In genomic region chr16:23186171-23186570, GRCh38 we compare ENCODE assay signal across 18 cellular contexts. TPM values are rescaled to one million over a fixed set of nuclear protein-coding genes. Genes with fewer than 3 reads are reported as not detected.
A peak's percentile ranks its signal among the peaks of the same experiment; 100 is the strongest.
DNase-seq lines count a peak whose midpoint lies in the region; ATAC-seq, FAIRE-seq and TF ChIP-seq lines count a peak whose summit lies in the region.
"Had no signal": no experiment of that assay in that cellular context is flagged by ENCODE, and none has a peak within 500 bp of the region (broad histone marks: within the 10 kb centered on the region; RNA-seq: fewer than 3 reads in every experiment).

No MANE protein-coding gene starts in this region.

- H2BK120ac ChIP-seq in H1 (replicated peaks; ENCODE audit: low read depth, low read length), result no peak overlapping the region
- H2BK120ac ChIP-seq in mesendoderm (ENCODE audit: low read depth, low read length), result no peak overlapping the region

- 90% methylated on average over 23 of the region's 24 CpGs; no CpG with 5 or more reads in 1 of the 2 experiments for whole genome bisulfite sequencing in H1 (ENCODE audit: extremely low coverage in 1 of 2, insufficient coverage in 1 of 2, insufficient read length in 1 of 2, insufficient replicate concordance in 2 of 2, low coverage in 1 of 2, low lambda C conversion rate in 2 of 2, missing lambda C conversion rate in 1 of 2), 2 experiments
- WGBS in mesendoderm (ENCODE audit: extremely low coverage, insufficient coverage, low lambda C conversion rate), result no CpG with 5 or more reads among the region's 24 CpGs

- H3K23me2 ChIP-seq in H1 (ENCODE audit: low read depth, low read length), result peaks cover 8% of the 10 kb centered on the region; the same call in 1 of the 2 replicates

- H3K9me3 ChIP-seq in breast epithelium (no peaks in the 10 kb centered on the region), BLaER1 (no peaks in the 10 kb centered on the region), H1 (ENCODE audit: insufficient read depth in 2 of 2, low read depth in 1 of 2, low read length in 1 of 2) (no peaks in the 10 kb centered on the region)

- no peak overlapping the region for H3K23ac ChIP-seq in H1 (ENCODE audit: insufficient read length)
- no peak overlapping the region for H3K23ac ChIP-seq in mesendoderm (ENCODE audit: low read length)

- H2BK20ac ChIP-seq in H1 (ENCODE audit: low read length), result no peak overlapping the region

- no peak for TF ChIP-seq RAD21 in H1 (IDR thresholded peaks at IDR 0.05 in 1 of 2, conservative IDR thresholded peaks at IDR 0.05 in 1 of 2; ENCODE audit: low read depth in 2 of 2, low read length in 2 of 2)

- H3K9me3 Mint-ChIP-seq in MCF 10A (ENCODE audit: unreplicated experiment) (no peaks in the 10 kb centered on the region), GM23338 (no peaks in the 10 kb centered on the region; the same call in 2 of the 3 replicates)
- H3K9me3 Mint-ChIP-seq: CD8-positive, alpha-beta T cell had no signal

- H4K8ac ChIP-seq in H1 (ENCODE audit: extremely low read depth, insufficient read depth, low read length), result no peak overlapping the region
- no peak overlapping the region for H4K8ac ChIP-seq in mesendoderm (ENCODE audit: low read depth, low read length)

- H2BK12ac ChIP-seq in H1 (ENCODE audit: low read depth, low read length), result 0 out of 2 replicates have a peak overlapping the region, but pooled peaks have one; percentile 14

- DNase-seq in MCF 10A (ENCODE audit: unreplicated experiment) (no peak), breast epithelium (ENCODE audit: low spot score in 2 of 2) (no peak), GM23338 (ENCODE audit: low spot score) (peak; percentile 17), H1 (ENCODE audit: low read depth in 1 of 2, low spot score in 2 of 2) (no peak), COLO668 (lab: John Stamatoyannopoulos, UW; ENCODE audit: unreplicated experiment) (no peak), NCI-H146 treated with DMSO at 0.1 percent for 48 hours (lab: John Stamatoyannopoulos, UW; ENCODE audit: unreplicated experiment) (no peak), mesendoderm (no peak)
- DNase-seq: 8988T; ACHN; CD8-positive, alpha-beta T cell; DMS79 treated with DMSO at 0.1 percent for 48 hours; EL; GF-D8 had no signal

- H3K56ac ChIP-seq in H1 (replicated peaks; ENCODE audit: insufficient read length, low read depth, low read length) (no peak overlapping the region), mesendoderm (ENCODE audit: low read length) (no peak overlapping the region)

- no peak overlapping the region for H3K14ac ChIP-seq in H1 (ENCODE audit: insufficient read length)

- H3K9me2 ChIP-seq in GM23338 (ENCODE audit: insufficient read depth), result no peaks in the 10 kb centered on the region

- H4K5ac ChIP-seq in H1 (ENCODE audit: insufficient read length, low read depth, low read length) (no peak overlapping the region), mesendoderm (ENCODE audit: low read length) (no peak overlapping the region)

- TF ChIP-seq EP300 in H1 (IDR thresholded peaks at IDR 0.05; ENCODE audit: borderline replicate concordance in 1 of 2, low read depth in 2 of 2, low read length in 2 of 2), result no peak

- TF ChIP-seq POLR2A in breast epithelium (IDR thresholded peaks at IDR 0.05) (no peak), H1 (IDR thresholded peaks at IDR 0.05; ENCODE audit: control extremely low read depth in 1 of 2, low read depth in 2 of 2, low read length in 2 of 2) (no peak)

- H3K36me3 ChIP-seq in breast epithelium, result no peaks in the 10 kb centered on the region
- no peaks in the 10 kb centered on the region for H3K36me3 ChIP-seq in BLaER1
- no peaks in the 10 kb centered on the region for H3K36me3 ChIP-seq in GM23338 (ENCODE audit: insufficient read depth)
- no peaks in the 10 kb centered on the region for H3K36me3 ChIP-seq in H1 (ENCODE audit: control insufficient read depth in 2 of 4, insufficient read depth in 4 of 4, low read length in 3 of 4)
- no peaks in the 10 kb centered on the region for H3K36me3 ChIP-seq in mesendoderm (ENCODE audit: control insufficient read depth, insufficient read depth, low read length)

- CTCF ChIA-PET in MCF 10A (lab: Yijun Ruan, JAX) (interaction anchor here (0.6 to 24.1 kb wide), 3 partner anchors 58 to 248 kb away, joined by 3 to 516 read pairs (median 5); no protein-coding TSS in a partner anchor), H1 (lab: Charles Lee; ENCODE audit: partially characterized antibody) (interaction anchor here (0.5 to 14.8 kb wide), 9 partner anchors 14 to 249 kb away, joined by 3 to 178 read pairs (median 3); no protein-coding TSS in a partner anchor)

- no peak overlapping the region for H2BK5ac ChIP-seq in H1 (ENCODE audit: low read depth, low read length)
- no peak overlapping the region for H2BK5ac ChIP-seq in mesendoderm (ENCODE audit: low read length)

- peaks cover 67% of the 10 kb centered on the region for H3K36me3 Mint-ChIP-seq in MCF 10A (ENCODE audit: insufficient read depth, unreplicated experiment)
- H3K36me3 Mint-ChIP-seq in GM23338 (ENCODE audit: low read depth), result no peaks in the 10 kb centered on the region; the same call in 2 of the 3 replicates
- H3K36me3 Mint-ChIP-seq: CD8-positive, alpha-beta T cell had no signal

- H3K4me3 Mint-ChIP-seq in MCF 10A (ENCODE audit: unreplicated experiment) (peak overlapping the region; percentile 84), GM23338 (no peak overlapping the region)
- H3K4me3 Mint-ChIP-seq: CD8-positive, alpha-beta T cell; IgD-negative memory B cell had no signal

- no peaks in the 10 kb centered on the region for H3F3A ChIP-seq in GM23338 (replicated peaks; ENCODE audit: low read depth)

- no peak for ATAC-seq in GM23338
- ATAC-seq: CD8-positive, alpha-beta T cell had no signal

- H4K91ac ChIP-seq in H1 (replicated peaks; ENCODE audit: insufficient read length, low read length), result no peak overlapping the region

- H3K4me1 Mint-ChIP-seq in MCF 10A (ENCODE audit: insufficient read depth, unreplicated experiment) (peaks cover 28% of the 10 kb centered on the region), GM23338 (peaks cover 9% of the 10 kb centered on the region)

- H3K4ac ChIP-seq in H1 (replicated peaks; ENCODE audit: insufficient read length, low read depth, low read length) (no peak overlapping the region), mesendoderm (ENCODE audit: low read depth, low read length) (no peak overlapping the region)

- H3K18ac ChIP-seq in H1 (ENCODE audit: extremely low read depth, low read length), result no peak overlapping the region
- no peak overlapping the region for H3K18ac ChIP-seq in mesendoderm (ENCODE audit: low read length)

- H3K27me3 Mint-ChIP-seq in MCF 10A (ENCODE audit: insufficient read depth, unreplicated experiment) (no peaks in the 10 kb centered on the region), GM23338 (ENCODE audit: insufficient read depth, low read depth, poor library complexity) (peaks cover 28% of the 10 kb centered on the region)

- no peak for FAIRE-seq in H1 (lab: Jason Lieb, UNC)
- FAIRE-seq: H54 had no signal

- H4K20me1 ChIP-seq in BLaER1 (peaks cover 17% of the 10 kb centered on the region), GM23338 (replicated peaks; ENCODE audit: insufficient read depth) (no peaks in the 10 kb centered on the region; the same call in 1 of the 2 replicates), H1 (replicated peaks in 1 of 2; ENCODE audit: control insufficient read depth in 1 of 2, insufficient read depth in 2 of 2, low read length in 2 of 2) (no peaks in the 10 kb centered on the region)

- H3K79me2 ChIP-seq in GM23338 (replicated peaks; ENCODE audit: insufficient read depth) (no peaks in the 10 kb centered on the region), H1 (ENCODE audit: control insufficient read depth in 1 of 2, insufficient read depth in 2 of 2, low read length in 2 of 2) (no peaks in the 10 kb centered on the region), mesendoderm (ENCODE audit: control insufficient read depth, insufficient read depth, low read length) (no peaks in the 10 kb centered on the region)

- H3K79me1 ChIP-seq in H1 (ENCODE audit: low read depth, low read length) (no peaks in the 10 kb centered on the region), mesendoderm (ENCODE audit: low read length) (no peaks in the 10 kb centered on the region)

- H3K27ac Mint-ChIP-seq in MCF 10A (ENCODE audit: low read depth, unreplicated experiment) (peak overlapping the region; percentile 25), GM23338 (no peak overlapping the region)
- H3K27ac Mint-ChIP-seq: CD8-positive, alpha-beta T cell; IgD-negative memory B cell had no signal

- H3K4me3 ChIP-seq in breast epithelium (no peak overlapping the region), BLaER1 (no peak overlapping the region), GM23338 (no peak overlapping the region), H1 (ENCODE audit: extremely low read depth in 1 of 4, insufficient read depth in 2 of 4, low read depth in 3 of 4, low read length in 4 of 4) (no peak overlapping the region), mesendoderm (ENCODE audit: low read length) (no peak overlapping the region)

- no peak overlapping the region for H2AK5ac ChIP-seq in H1 (ENCODE audit: low read depth, low read length)
- no peak overlapping the region for H2AK5ac ChIP-seq in mesendoderm (ENCODE audit: low read length)

- H3K4me2 ChIP-seq in BLaER1 (peak overlapping the region; percentile 77), GM23338 (no peak overlapping the region), H1 (ENCODE audit: insufficient read depth in 1 of 2, low read depth in 2 of 2, low read length in 2 of 2) (no peak overlapping the region), mesendoderm (ENCODE audit: low read length) (no peak overlapping the region)
- H3K4me2 ChIP-seq: KMS-11 had no signal

- no peak overlapping the region for H2BK15ac ChIP-seq in H1 (ENCODE audit: low read length)
- no peak overlapping the region for H2BK15ac ChIP-seq in mesendoderm (replicated peaks; ENCODE audit: low read depth)

- POLR2A ChIA-PET in MCF 10A (lab: Yijun Ruan, JAX), result interaction anchor here (0.6 to 5.8 kb wide), 3 partner anchors 37 to 248 kb away, joined by 4 to 66 read pairs (median 6); partner anchors contain the start of gene USP31
- POLR2A ChIA-PET in H1 (lab: Charles Lee; ENCODE audit: partially characterized antibody), result interaction anchor here (0.9 to 1.3 kb wide), 2 partner anchors 18 to 96 kb away, joined by 3 to 4 read pairs; no protein-coding TSS in a partner anchor

- intact Hi-C loops in MCF 10A (cut with micrococcal nuclease) (no loop called here), breast epithelium (cut with DNase I; ENCODE audit: low total_unique reads) (loop anchor here (10.0 kb wide), 1 partner anchor 749 kb away; no protein-coding TSS in a partner anchor)

- 0 out of 2 replicates have a peak overlapping the region, but pooled peaks have one; percentile 63 for H2AFZ ChIP-seq in GM23338
- no peak overlapping the region for H2AFZ ChIP-seq in H1 (ENCODE audit: low read length)

- H3K27me3 ChIP-seq in breast epithelium (peaks cover 4 to 6% of the 10 kb centered on the region in 2 donors), BLaER1 (peaks cover 9% of the 10 kb centered on the region; the same call in 1 of the 2 replicates), GM23338 (ENCODE audit: insufficient read depth) (peaks cover 35% of the 10 kb centered on the region), H1 (replicated peaks in 1 of 4; ENCODE audit: control insufficient read depth in 3 of 4, extremely low read depth in 1 of 4, insufficient read depth in 3 of 4, low read length in 3 of 4) (peaks cover 7 to 23% (median 16%) of the 10 kb centered on the region in 4 experiments), mesendoderm (ENCODE audit: insufficient read depth, low read length, poor library complexity) (peaks cover 7% of the 10 kb centered on the region)

- H3K27ac ChIP-seq in breast epithelium (no peak overlapping the region), BLaER1 (no peak overlapping the region), GM23338 (ENCODE audit: low read depth) (no peak overlapping the region), H1 (ENCODE audit: low read depth, low read length) (no peak overlapping the region), mesendoderm (ENCODE audit: low read depth, low read length) (no peak overlapping the region)
- H3K27ac ChIP-seq: KMS-11 had no signal

- TF ChIP-seq CTCF in MCF 10A (IDR thresholded peaks at IDR 0.05; ENCODE audit: unreplicated experiment), result no peak
- no peak for TF ChIP-seq CTCF in breast epithelium (IDR thresholded peaks at IDR 0.05)
- TF ChIP-seq CTCF in GM23338 (conservative IDR thresholded peaks at IDR 0.05; ENCODE audit: low read depth in 2 of 2), result no peak
- no peak for TF ChIP-seq CTCF in H1 (IDR thresholded peaks at IDR 0.05; ENCODE audit: control extremely low read depth in 1 of 3, insufficient read depth in 1 of 3, low read depth in 1 of 3, low read length in 3 of 3)

- H3K4me1 ChIP-seq in breast epithelium (no peaks in the 10 kb centered on the region), BLaER1 (peaks cover 38% of the 10 kb centered on the region), GM23338 (ENCODE audit: insufficient read depth) (peaks cover 22% of the 10 kb centered on the region; the same call in 1 of the 2 replicates), H1 (replicated peaks in 1 of 4; ENCODE audit: control insufficient read depth in 3 of 4, insufficient read depth in 4 of 4, low read length in 3 of 4) (peaks cover 0 to 8% (median 4%) of the 10 kb centered on the region in 4 experiments; a peak in 4 of 7 replicates), mesendoderm (ENCODE audit: control insufficient read depth, low read depth, low read length) (no peaks in the 10 kb centered on the region)

- no TSS peak for BruUV-seq in MCF 10A (replicated peaks; lab: Mats Ljungman, UMichigan)

- H3K9ac ChIP-seq in BLaER1 (no peak overlapping the region), H1 (replicated peaks in 1 of 4; ENCODE audit: extremely low read depth in 1 of 4, low read depth in 3 of 4, low read length in 3 of 4) (no peak overlapping the region), mesendoderm (ENCODE audit: low read length) (no peak overlapping the region)
- H3K9ac ChIP-seq: KMS-11 had no signal

RNA-seq across cellular contexts. Expression of gene SCNN1G, which starts 3.6 kb away (rescaled TPM):
- total RNA-seq in MCF 10A (2022) (7.9 and 11.9 TPM in 2 replicates), breast epithelium (1 to 10 TPM in 2 of 3 donors, not detected in 1; 2.0 to 8.8 TPM)
- 1.1 and 1.2 TPM in 2 replicates for total RNA-seq in GM23338 (2014; rRNA removed; shearing (Covaris generic))
- polyA plus RNA-seq in GM23338 (2016; fragmentation: Nextera tagmentation; extraction: Ambion mirVana) (0.97 and 1.1 TPM in 2 replicates), H1 (2011; rRNA removed) (0.73 and 1.9 TPM in 2 replicates)
- 0.99 and 1.1 TPM in 2 replicates for total RNA-seq in H1 (2021; fragmentation: NEBNext Ultra II Directional; extraction: Animal tissue kit (Norgen Biotek cat#: 25700))
- 1.0 TPM for polyA plus RNA-seq in H1 (2011; cell fraction: cytosol; rRNA removed)
- polyA plus RNA-seq in H1 (2011; cell fraction: nucleus; rRNA removed), result 1.3 TPM
- 1.1 to 1.7 TPM (median 1.4 TPM) in 4 replicates for polyA plus RNA-seq in H1 (2012, experiment 1 of 2)
- 0.73 TPM for polyA plus RNA-seq in H1 (2012, experiment 2 of 2)
- polyA plus RNA-seq in H1 (2013, experiment 1 of 2), result 0.41 TPM
- polyA plus RNA-seq in H1 (2013, experiment 2 of 2), result 0.33 TPM
- polyA minus RNA-seq in H1 (2011; rRNA and poly(A)+ RNA removed), result 1.7 and 2.0 TPM in 2 replicates
- 1.2 TPM for polyA minus RNA-seq in H1 (2011; cell fraction: cytosol; rRNA and poly(A)+ RNA removed)
- polyA minus RNA-seq in H1 (2011; cell fraction: nucleus; rRNA and poly(A)+ RNA removed), result 1.1 TPM
- 0.07 TPM for polyA plus RNA-seq in mesendoderm (2013, experiment 1 of 2)
- polyA plus RNA-seq in mesendoderm (2013, experiment 2 of 2), result 0.04 TPM
- total RNA-seq: CD8-positive, alpha-beta T cell; HT-29 had no signal
- polyA plus RNA-seq: IgD-negative memory B cell had no signal

RNA-seq across cellular contexts. Expression of gene USP31, which starts 36.9 kb away (rescaled TPM):
- 23.0 and 26.9 TPM in 2 replicates for total RNA-seq in MCF 10A (2022)
- 10 to 100 TPM in 2 of 3 donors, 1 to 10 TPM in 1; 6.7 to 40.7 (median 21.0) TPM for total RNA-seq in breast epithelium
- 15.5 and 17.9 TPM in 2 replicates for total RNA-seq in GM23338 (2014; rRNA removed; shearing (Covaris generic))
- 4.2 and 4.3 TPM in 2 replicates for polyA plus RNA-seq in GM23338 (2016; fragmentation: Nextera tagmentation; extraction: Ambion mirVana)
- 17.0 and 19.0 TPM in 2 replicates for total RNA-seq in H1 (2021; fragmentation: NEBNext Ultra II Directional; extraction: Animal tissue kit (Norgen Biotek cat#: 25700))
- polyA plus RNA-seq in H1 (2011; rRNA removed), result 6.2 and 6.7 TPM in 2 replicates
- polyA plus RNA-seq in H1 (2011; cell fraction: cytosol; rRNA removed), result 6.3 TPM
- polyA plus RNA-seq in H1 (2011; cell fraction: nucleus; rRNA removed), result 16.1 TPM
- polyA plus RNA-seq in H1 (2012, experiment 1 of 2), result 4.6 to 6.1 TPM (median 5.8 TPM) in 4 replicates
- 1.4 TPM for polyA plus RNA-seq in H1 (2012, experiment 2 of 2)
- 7.4 TPM for polyA plus RNA-seq in H1 (2013, experiment 1 of 2)
- 7.4 TPM for polyA plus RNA-seq in H1 (2013, experiment 2 of 2)
- polyA minus RNA-seq in H1 (2011; rRNA and poly(A)+ RNA removed), result 33.4 and 34.7 TPM in 2 replicates
- 15.4 TPM for polyA minus RNA-seq in H1 (2011; cell fraction: cytosol; rRNA and poly(A)+ RNA removed)
- polyA minus RNA-seq in H1 (2011; cell fraction: nucleus; rRNA and poly(A)+ RNA removed), result 40.4 TPM
- polyA plus RNA-seq in mesendoderm (2013, experiment 1 of 2), result 7.4 TPM
- 7.2 TPM for polyA plus RNA-seq in mesendoderm (2013, experiment 2 of 2)
